Comparison of ENCODE assay signal across 8 cellular contexts in genomic region chr3:129245641-129246306, GRCh38. TPM values are rescaled to one million over a fixed set of nuclear protein-coding genes. Genes with fewer than 3 reads are reported as not detected.
DNase-seq lines count a peak whose midpoint lies in the region; ATAC-seq and TF ChIP-seq lines count a peak whose summit lies in the region.
"Not testable (repeated sequence)": the region's sequence is repeated elsewhere in the genome, so short reads cannot be mapped to it uniquely, and the experiment has no call there.

No MANE protein-coding gene starts in this region.

- DNase-seq in AG10803 (ENCODE audit: low read depth) = peak; percentile 90
- DNase-seq in HPDE6-E6E7 (ENCODE audit: extremely low spot score) = peak; percentile 79
- peak; percentile 74 for DNase-seq in NCI-H774 (lab: John Stamatoyannopoulos, UW)
- DNase-seq in activated CD4-positive, alpha-beta T cell treated with anti-CD3 and anti-CD28 coated beads for 48 hours = peak; percentile 81
- peak; percentile 76 for DNase-seq in cerebellum (ENCODE audit: low spot score)
- peak; percentile 91 for DNase-seq in kidney tubule cell (ENCODE audit: low spot score)
- DNase-seq in stimulated activated CD4-positive, alpha-beta T cell treated with anti-CD3 and anti-CD28 coated beads, Interleukin-12 subunit alpha, Interleukin-12 subunit beta, amount 100 ng/mL, for 48 hours (ENCODE audit: low read depth in 2 of 3, low spot score in 1 of 3) = peak; percentile 54 to 75 (median 64)

- TF ChIP-seq CTCF in AG10803 (conservative IDR thresholded peaks at IDR 0.05; ENCODE audit: low read length) = peak; percentile 92

- peak; percentile 50 for ATAC-seq in GM19025 (IDR thresholded peaks at IDR 0.05; ENCODE audit: low read depth, unreplicated experiment)

- not testable (repeated sequence) for H3K4me3 ChIP-seq in AG10803 (ENCODE audit: low read length)

RNA-seq across cellular contexts. Expression of gene COPG1, which starts 3.6 kb away (rescaled TPM):
- total RNA-seq in cerebellum = 70.9 TPM

RNA-seq across cellular contexts. Expression of gene HMCES, which starts 32.9 kb away (rescaled TPM):
- 14.6 TPM for total RNA-seq in cerebellum
